ENCODE assay signal across 23 cellular contexts in the genomic region with DNA sequence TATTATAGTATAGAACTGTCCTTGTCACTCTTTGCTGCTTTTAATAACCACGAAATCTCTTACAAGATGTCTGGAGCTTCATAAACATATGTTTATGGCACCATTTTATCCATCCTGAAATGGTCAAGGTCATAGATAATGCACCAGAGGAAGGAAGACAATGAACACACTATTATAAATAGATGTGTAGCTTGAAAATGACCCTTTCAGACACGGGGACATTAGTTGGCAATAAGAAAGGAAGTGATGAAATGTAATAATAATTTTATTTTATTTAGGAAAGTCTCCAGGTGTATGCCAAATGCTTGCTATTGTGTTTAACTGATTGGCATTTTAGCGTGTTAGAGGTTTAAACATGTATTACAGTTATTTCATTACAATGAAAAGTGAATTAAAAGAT.
"Had no signal": no experiment of that assay in that cellular context is flagged by ENCODE, and none has a peak within 500 bp of the region (broad histone marks: within the 10 kb centered on the region; RNA-seq: fewer than 3 reads in every experiment).

No MANE protein-coding gene starts in this region.

- H3K27ac Mint-ChIP-seq: endodermal cell; stimulated activated memory B cell treated with anti-CD40 and anti-IgM and Interleukin-4, amounts not matched to agents 10 μg/mL and 1 μg/mL and 100 μg/mL, for 72 hours; stimulated activated naive CD8-positive, alpha-beta T cell treated with anti-CD3 and anti-CD28 coated beads, Interleukin-15, Interleukin-2, amounts not matched to agents 100 ng/mL and 50 ng/mL, for 24 hours had no signal

- H3K9me3 Mint-ChIP-seq: endodermal cell; nephron progenitor cell; stimulated activated naive CD8-positive, alpha-beta T cell treated with anti-CD3 and anti-CD28 coated beads, Interleukin-15, Interleukin-2, amounts not matched to agents 100 ng/mL and 50 ng/mL, for 24 hours had no signal

- H3K27me3 Mint-ChIP-seq: naive B cell; stimulated activated memory B cell treated with anti-CD40 and anti-IgM and Interleukin-4, amounts not matched to agents 10 μg/mL and 1 μg/mL and 100 μg/mL, for 72 hours; stimulated activated naive CD8-positive, alpha-beta T cell treated with anti-CD3 and anti-CD28 coated beads, Interleukin-15, Interleukin-2, amounts not matched to agents 100 ng/mL and 50 ng/mL, for 24 hours had no signal

- H3K9me3 ChIP-seq: breast epithelium, left lung, neutrophil, right lobe of liver, tibial artery, upper lobe of left lung, vagina had no signal

- H3K27ac ChIP-seq: breast epithelium, left lung, neutrophil, upper lobe of left lung, vagina had no signal

- ATAC-seq: esophagus mucosa; left lung; stimulated activated memory B cell treated with anti-CD40 and anti-IgM and Interleukin-4, amounts not matched to agents 10 μg/mL and 1 μg/mL and 100 μg/mL, for 72 hours had no signal

- H3K4me3 ChIP-seq: breast epithelium, left lung, lung, right lobe of liver, tibial artery, upper lobe of left lung, vagina had no signal

- DNase-seq: central memory CD4-positive, alpha-beta T cell; endodermal cell; hippocampal formation; kidney glomerular epithelial cell; left lung; mesenchymal stem cell; midbrain; naive B cell; nephron progenitor cell; posterior cingulate gyrus; right lobe of liver; stimulated activated CD4-positive, alpha-beta T cell treated with anti-CD3 and anti-CD28 coated beads, Interleukin-15, amount 100 ng/mL, for 24 hours; stimulated activated CD4-positive, alpha-beta T cell treated with anti-CD3 and anti-CD28 coated beads, Interleukin-1b, Interleukin-23, amount 100 ng/mL, for 48 hours; stimulated activated CD4-positive, alpha-beta T cell treated with anti-CD3 and anti-CD28 coated beads, Interleukin-4, amount 100 ng/mL, for 24 hours; tibial artery; upper lobe of left lung had no signal

- H3K4me1 ChIP-seq: breast epithelium, left lung had no signal

- H3K36me3 ChIP-seq: breast epithelium, left lung, neutrophil, right lobe of liver, tibial artery, upper lobe of left lung, vagina had no signal

- H3K27me3 ChIP-seq: breast epithelium, left lung, neutrophil, right lobe of liver, tibial artery, upper lobe of left lung, vagina had no signal

- H3K4me3 Mint-ChIP-seq: endodermal cell; naive B cell; nephron progenitor cell; stimulated activated memory B cell treated with anti-CD40 and anti-IgM and Interleukin-4, amounts not matched to agents 10 μg/mL and 1 μg/mL and 100 μg/mL, for 72 hours; stimulated activated naive CD8-positive, alpha-beta T cell treated with anti-CD3 and anti-CD28 coated beads, Interleukin-15, Interleukin-2, amounts not matched to agents 100 ng/mL and 50 ng/mL, for 24 hours had no signal
